Comparison of ENCODE assay signal across 8 cellular contexts in genomic region chr7:148884299-148885022, GRCh38. TPM values are rescaled to one million over a fixed set of nuclear protein-coding genes. Genes with fewer than 3 reads are reported as not detected.
DNase-seq lines count a peak whose midpoint lies in the region; ATAC-seq and TF ChIP-seq lines count a peak whose summit lies in the region.

No MANE protein-coding gene starts in this region.

- peaks cover 1 to 11% (median 3%) of the 10 kb centered on the region in 3 experiments; a peak in 6 of 7 replicates for H3K36me3 Mint-ChIP-seq in H9 (ENCODE audit: insufficient read depth in 1 of 3, low read depth in 3 of 3)

- H3K56ac ChIP-seq in H9 (ENCODE audit: insufficient read length, low read depth, low read length) = no peak overlapping the region

- H3K4me2 ChIP-seq in H9 (ENCODE audit: insufficient read depth, insufficient read length, low read length) = peak overlapping the region; percentile 70
- H3K4me2 ChIP-seq in neuronal stem cell (ENCODE audit: insufficient read depth, low read length, poor library complexity, severe bottlenecking) = peak overlapping the region; percentile 62

- no peak overlapping the region for H3T11ph ChIP-seq in H9 (ENCODE audit: low read length)

- H2BK5ac ChIP-seq in H9 (ENCODE audit: insufficient read length, low read length) = no peak overlapping the region
- H2BK5ac ChIP-seq in neuronal stem cell (ENCODE audit: low read length) = peak overlapping the region; percentile 96

- H3K23ac ChIP-seq in H9 (ENCODE audit: insufficient read length, low read depth, low read length) (no peak overlapping the region), neuronal stem cell (ENCODE audit: low read depth, low read length, poor library complexity) (peak overlapping the region; percentile 93)

- H3K23me2 ChIP-seq in H9 (ENCODE audit: insufficient read length, low read depth, low read length, poor library complexity, severe bottlenecking) = peaks cover 7% of the 10 kb centered on the region

- H3K4me3 Mint-ChIP-seq in H9 = peak overlapping the region; percentile 84 to 92

- DNase-seq in GDM1 (lab: John Stamatoyannopoulos, UW) = peak; percentile 93
- peak; percentile 83 for DNase-seq in H9
- peak; percentile 90 for DNase-seq in M059J (ENCODE audit: low read depth)
- peak; percentile 86 to 89 for DNase-seq in SHP77 (lab: John Stamatoyannopoulos, UW)
- peak; percentile 88 for DNase-seq in activated gamma-delta T cell treated with anti-CD3 and anti-CD28 coated beads, Interleukin-2, amount 50 U/mL, for 16 hours (ENCODE audit: low read depth)
- DNase-seq in foreskin keratinocyte = peak; percentile 44 to 76
- peak; percentile 90 for DNase-seq in neuronal stem cell (ENCODE audit: low spot score)
- peak; percentile 80 for DNase-seq in stromal cell of bone marrow (ENCODE audit: low read depth)

- peaks cover 0 to 4% of the 10 kb centered on the region in 2 experiments; a peak in 1 of 5 replicates for H3K9me3 Mint-ChIP-seq in H9

- WGBS in H9 (ENCODE audit: extremely low coverage, insufficient read length, low lambda C conversion rate) = no CpG with 5 or more reads among the region's 101 CpGs
- no CpG with 5 or more reads among the region's 101 CpGs for WGBS in neuronal stem cell (ENCODE audit: extremely low coverage in 2 of 2, insufficient read length in 2 of 2, insufficient replicate concordance in 1 of 2), 2 donors

- H3K18ac ChIP-seq in H9 (ENCODE audit: insufficient read length, low read depth, low read length) = peak overlapping the region; percentile 72
- peak overlapping the region; percentile 100 for H3K18ac ChIP-seq in neuronal stem cell (ENCODE audit: low read length)

- peak overlapping the region; percentile 49 for H3K9ac ChIP-seq in H9 (ENCODE audit: extremely low read depth, insufficient read length, low read length)
- H3K9ac ChIP-seq in neuronal stem cell (ENCODE audit: low read depth, low read length, poor library complexity) = peak overlapping the region; percentile 81

- H2BK20ac ChIP-seq in H9 (ENCODE audit: low read depth, low read length, poor library complexity, severe bottlenecking) = no peak overlapping the region

- H3K27ac ChIP-seq in H9 (ENCODE audit: insufficient read length, low read depth, low read length) = no peak overlapping the region
- peak overlapping the region; percentile 99 for H3K27ac ChIP-seq in foreskin keratinocyte
- H3K27ac ChIP-seq in neuronal stem cell (replicated peaks; ENCODE audit: low read length) = peak overlapping the region; percentile 95

- H2AFZ ChIP-seq in H9 (ENCODE audit: low read length) = no peak overlapping the region
- peak overlapping the region; percentile 96 for H2AFZ ChIP-seq in neuronal stem cell (ENCODE audit: low read length)

- peak overlapping the region in 2 of 3 experiments; percentile 89 to 91; a peak in 2 of 7 replicates for H3K27ac Mint-ChIP-seq in H9

- H3K4me3 ChIP-seq in neuronal stem cell (ENCODE audit: low read length in 2 of 2) = peak overlapping the region; percentile 91 to 97

- H3K14ac ChIP-seq in H9 (ENCODE audit: insufficient read depth, low read length) = peak overlapping the region; percentile 87
- H3K14ac ChIP-seq in neuronal stem cell (ENCODE audit: low read length) = no peak overlapping the region

- H2AK5ac ChIP-seq in H9 (ENCODE audit: insufficient read length, low read length) = no peak overlapping the region
- peak overlapping the region; percentile 37 for H2AK5ac ChIP-seq in neuronal stem cell (ENCODE audit: low read depth, low read length)

- H4K91ac ChIP-seq in H9 (ENCODE audit: insufficient read length, low read depth, low read length) = no peak overlapping the region
- no peak overlapping the region for H4K91ac ChIP-seq in neuronal stem cell (ENCODE audit: low read depth, low read length, poor library complexity)

- H2BK12ac ChIP-seq in H9 (ENCODE audit: insufficient read length, low read depth, low read length) (no peak overlapping the region), neuronal stem cell (ENCODE audit: low read length) (no peak overlapping the region)

- H3K79me1 ChIP-seq in H9 (ENCODE audit: insufficient read depth, low read depth, low read length, poor library complexity, severe bottlenecking) (no peaks in the 10 kb centered on the region), neuronal stem cell (ENCODE audit: low read depth, low read length) (peaks cover 6% of the 10 kb centered on the region)

- H4K5ac ChIP-seq in H9 (ENCODE audit: insufficient read length, low read depth, low read length) = no peak overlapping the region

- H3K79me2 ChIP-seq in H9 (ENCODE audit: insufficient read depth, low read length) = peaks cover 16% of the 10 kb centered on the region; the same call in 1 of the 2 replicates

- H3K27me3 ChIP-seq in H9 (ENCODE audit: insufficient read depth, low read length) (no peaks in the 10 kb centered on the region), foreskin keratinocyte (no peaks in the 10 kb centered on the region), neuronal stem cell (ENCODE audit: control insufficient read depth in 3 of 3, insufficient read depth in 3 of 3, low read depth in 1 of 3, low read length in 3 of 3) (no peaks in the 10 kb centered on the region)

- H4K8ac ChIP-seq in H9 (replicated peaks; ENCODE audit: insufficient read length, low read depth, low read length) (no peak overlapping the region), neuronal stem cell (ENCODE audit: low read depth, low read length) (no peak overlapping the region)

- H3K27me3 Mint-ChIP-seq in H9 (ENCODE audit: low read depth) = peaks cover 1% of the 10 kb centered on the region; the same call in 1 of the 2 replicates

- H3K4me1 ChIP-seq in H9 (ENCODE audit: insufficient read depth, low read length) = no peaks in the 10 kb centered on the region
- H3K4me1 ChIP-seq in foreskin keratinocyte = peaks cover 8% of the 10 kb centered on the region
- H3K4me1 ChIP-seq in neuronal stem cell (ENCODE audit: control insufficient read depth in 2 of 2, insufficient read depth in 1 of 2, low read depth in 1 of 2, low read length in 2 of 2) = peaks cover 1 to 10% of the 10 kb centered on the region in 2 donors

- no peak overlapping the region for H3K4ac ChIP-seq in H9 (ENCODE audit: low read depth, low read length)
- no peak overlapping the region for H3K4ac ChIP-seq in neuronal stem cell (ENCODE audit: low read length)

- H2BK120ac ChIP-seq in H9 (ENCODE audit: low read depth, low read length, poor library complexity, severe bottlenecking) = no peak overlapping the region
- no peak overlapping the region for H2BK120ac ChIP-seq in neuronal stem cell (ENCODE audit: low read depth, low read length)

- H3K36me3 ChIP-seq in neuronal stem cell (replicated peaks in 1 of 2; ENCODE audit: control insufficient read depth in 2 of 2, insufficient read depth in 2 of 2, low read length in 2 of 2) = peaks cover 0 to 15% of the 10 kb centered on the region in 2 donors

- TF ChIP-seq CTCF in H9 (conservative IDR thresholded peaks at IDR 0.05) = no peak
- peak; percentile 0 for TF ChIP-seq CTCF in foreskin keratinocyte (conservative IDR thresholded peaks at IDR 0.05)

- ATAC-seq in foreskin keratinocyte = peak; percentile 92

- no peaks in the 10 kb centered on the region for H4K20me1 ChIP-seq in H9 (ENCODE audit: control insufficient read depth, insufficient read depth, insufficient read length)

- H2BK15ac ChIP-seq in H9 (ENCODE audit: low read depth, low read length) (no peak overlapping the region), neuronal stem cell (ENCODE audit: low read length) (peak overlapping the region; percentile 26)

- no peaks in the 10 kb centered on the region for H3K9me3 ChIP-seq in H9 (ENCODE audit: control insufficient read depth, low read depth, low read length)
- no peaks in the 10 kb centered on the region for H3K9me3 ChIP-seq in neuronal stem cell (replicated peaks in 1 of 2; ENCODE audit: control insufficient read depth in 2 of 2, insufficient read depth in 1 of 2, low read depth in 1 of 2, low read length in 2 of 2)

- H3K4me1 Mint-ChIP-seq in H9 = peaks cover 8 to 17% of the 10 kb centered on the region in 2 experiments; a peak in 2 of 4 replicates

RNA-seq across cellular contexts. Expression of gene EZH2, which starts 0.4 kb away (rescaled TPM):
- total RNA-seq in H9 (2021) = 39.4 and 41.3 TPM in 2 replicates
- total RNA-seq in M059J (2014; rRNA removed; shearing (Covaris generic)) = 19.5 and 37.1 TPM in 2 replicates
- 17.6 and 20.8 TPM in 2 replicates for total RNA-seq in foreskin keratinocyte
- 10.4 and 12.6 TPM in 2 replicates for polyA plus RNA-seq in foreskin keratinocyte
- 65.4 TPM for polyA plus RNA-seq in neuronal stem cell (2013, experiment 1 of 2)
- polyA plus RNA-seq in neuronal stem cell (2013, experiment 2 of 2) = 66.8 TPM
